Comparison of ENCODE assay signal across 33 cellular contexts in the genomic region with DNA sequence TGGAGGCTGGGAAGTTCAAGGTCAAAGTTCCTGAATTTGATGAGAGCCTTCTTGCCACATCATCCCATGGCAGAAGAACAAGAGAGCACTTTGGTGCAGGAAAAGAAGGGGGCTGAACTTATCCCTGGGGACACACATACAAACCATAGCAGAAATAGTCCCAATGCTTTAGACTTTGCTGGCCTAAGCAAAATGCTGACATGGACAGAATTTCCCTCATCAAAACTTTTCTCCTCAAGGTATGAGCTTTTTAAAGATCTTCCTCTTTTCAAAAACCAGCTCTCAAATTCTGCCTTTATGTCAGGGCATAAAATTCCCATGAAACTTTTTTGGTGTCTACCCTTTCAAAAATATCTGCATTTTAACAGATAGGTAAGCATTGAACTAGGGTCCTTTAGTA.
"Had no signal": no experiment of that assay in that cellular context is flagged by ENCODE, and none has a peak within 500 bp of the region (broad histone marks: within the 10 kb centered on the region; RNA-seq: fewer than 3 reads in every experiment).

No MANE protein-coding gene starts in this region.

- H3K27me3 ChIP-seq: adrenal gland, ascending aorta, body of pancreas, brain microvascular endothelial cell, breast epithelium, cardiac muscle cell had no signal

- H3K36me3 ChIP-seq: adrenal gland, ascending aorta, brain microvascular endothelial cell, breast epithelium, cardiac muscle cell had no signal

- DNase-seq: activated effector memory CD4-positive, alpha-beta T cell treated with anti-CD3 and anti-CD28 coated beads, Interleukin-2, amount 50 U/mL, for 16 hours; activated effector memory CD4-positive, alpha-beta T cell treated with Interleukin-2 at 50 U/mL for 16 hours; activated gamma-delta T cell; activated gamma-delta T cell treated with Interleukin-2 at 50 U/mL for 16 hours; activated naive CD4-positive, alpha-beta T cell; activated naive CD4-positive, alpha-beta T cell treated with anti-CD3 and anti-CD28 coated beads for 36 hours; activated naive CD4-positive, alpha-beta T cell treated with anti-CD3 and anti-CD28 coated beads, Interleukin-2, amount 10 ng/mL, durations not matched to agents 7 days and 5 days; activated naive CD4-positive, alpha-beta T cell treated with anti-CD3 and anti-CD28 coated beads, Interleukin-2, amount 50 U/mL, for 16 hours; activated naive CD4-positive, alpha-beta T cell treated with Interleukin-2 at 50 U/mL for 16 hours; activated naive CD8-positive, alpha-beta T cell treated with anti-CD3 and anti-CD28 coated beads for 36 hours; activated naive CD8-positive, alpha-beta T cell treated with anti-CD3 and anti-CD28 coated beads, Interleukin-2, amount 10 ng/mL, durations not matched to agents 7 days and 5 days; activated naive CD8-positive, alpha-beta T cell treated with anti-CD3 and anti-CD28 coated beads, Interleukin-2, amount 50 U/mL, for 24 hours; activated T-cell treated with anti-CD3 and anti-CD28 coated beads, Interleukin-2, amount 50 U/mL, for 24 hours; activated T-cell treated with anti-CD3 and anti-CD28 coated beads, Interleukin-2, amount 50 U/mL, for 4 hours; activated T-cell treated with anti-CD3 and anti-CD28 coated beads, Interleukin-2, amount 50 U/mL, for 48 hours; activated T-cell treated with anti-CD3 and anti-CD28 coated beads, Interleukin-2, amount 50 U/mL, for 72 hours; adrenal gland; amniotic stem cell; amygdala; anterior cingulate cortex; aorta; body of pancreas; brain microvascular endothelial cell; caudate nucleus; central memory CD4-positive, alpha-beta T cell; cerebellar nuclear complex had no signal

- ATAC-seq: activated naive CD4-positive, alpha-beta T cell treated with anti-CD3 and anti-CD28 coated beads, Interleukin-2, amount 50 U/mL, for 72 hours; activated naive CD8-positive, alpha-beta T cell treated with anti-CD3 and anti-CD28 coated beads, Interleukin-2, amount 50 U/mL, for 24 hours; activated T-cell treated with anti-CD3 and anti-CD28 coated beads, Interleukin-2, amount 50 U/mL, for 4 hours; activated T-cell treated with anti-CD3 and anti-CD28 coated beads, Interleukin-2, amount 50 U/mL, for 72 hours; activated T-helper 17 cell treated with anti-CD3 and anti-CD28 coated beads, Interleukin-2, amount 50 U/mL, for 72 hours; body of pancreas had no signal

- H3K4me1 ChIP-seq: adrenal gland, ascending aorta, body of pancreas, breast epithelium had no signal

- FAIRE-seq: astrocyte, bronchial epithelial cell had no signal

- H3K9me3 ChIP-seq: adrenal gland, ascending aorta, breast epithelium had no signal

- H3K4me3 ChIP-seq: adrenal gland, ascending aorta, body of pancreas, breast epithelium, cardiac muscle cell had no signal

- H3K27ac ChIP-seq: adrenal gland, ascending aorta, body of pancreas, brain microvascular endothelial cell, breast epithelium, cardiac muscle cell had no signal
